Comparison of ENCODE assay signal across 27 cellular contexts in genomic region chr6:90492798-90493197, GRCh38.
"Had no signal": no experiment of that assay in that cellular context is flagged by ENCODE, and none has a peak within 500 bp of the region (broad histone marks: within the 10 kb centered on the region; RNA-seq: fewer than 3 reads in every experiment).

No MANE protein-coding gene starts in this region.

- H3K4me2 ChIP-seq: KMS-11, SK-N-SH had no signal

- H3K27ac ChIP-seq: KMS-11, SJCRH30 had no signal

- DNase-seq: activated CD4-positive, alpha-beta memory T cell treated with anti-CD3 and anti-CD28 coated beads for 36 hours; activated CD4-positive, alpha-beta T cell treated with anti-CD3 and anti-CD28 coated beads, Interleukin-2, amount 10 ng/mL, durations not matched to agents 7 days and 5 days; activated CD4-positive, CD25-positive, alpha-beta regulatory T cell treated with anti-CD3 and anti-CD28 coated beads, Interleukin-2, amount 50 U/mL, for 72 hours; activated CD8-positive, alpha-beta memory T cell treated with anti-CD3 and anti-CD28 coated beads for 24 hours; activated effector memory CD4-positive, alpha-beta T cell treated with anti-CD3 and anti-CD28 coated beads, Interleukin-2, amount 50 U/mL, for 16 hours; activated naive CD4-positive, alpha-beta T cell treated with Interleukin-2 at 50 U/mL for 16 hours; activated naive CD8-positive, alpha-beta T cell treated with anti-CD3 and anti-CD28 coated beads, Interleukin-2, amount 50 U/mL, for 24 hours; activated T-cell treated with anti-CD3 and anti-CD28 coated beads, Interleukin-2, amount 50 U/mL, for 4 hours; amygdala; MG63; NCI-H1092 treated with DMSO at 0.1 percent for 48 hours; NCI-H1417 treated with DMSO at 0.1 percent for 48 hours; NCI-H1694; NCI-H2029; NCI-H2107; NCI-H2171 treated with DMSO at 0.1 percent for 48 hours; NCI-H526 treated with DMSO at 0.1 percent for 48 hours; NCI-H82; NK-92 treated with Interleukin-12 subunit alpha and Interleukin-12 subunit beta, amount 100 ng/mL, for 24 hours; Right ventricle myocardium superior; RPMI8226; SJCRH30; SK-N-SH; T-helper 1 cell had no signal

- H3K9me3 ChIP-seq: MG63, SJCRH30, SK-N-SH had no signal

- H3K27me3 ChIP-seq: MG63, SJCRH30 had no signal

- ATAC-seq: activated naive CD8-positive, alpha-beta T cell treated with anti-CD3 and anti-CD28 coated beads, Interleukin-2, amount 50 U/mL, for 24 hours; activated T-cell treated with anti-CD3 and anti-CD28 coated beads, Interleukin-2, amount 50 U/mL, for 4 hours; Panc1; WTC11 had no signal

- H3K9ac ChIP-seq: KMS-11, SK-N-SH had no signal

- H3K4me3 ChIP-seq: MG63, SJCRH30 had no signal

- H3K36me3 ChIP-seq: MG63, SJCRH30 had no signal
